In the genomic region with DNA sequence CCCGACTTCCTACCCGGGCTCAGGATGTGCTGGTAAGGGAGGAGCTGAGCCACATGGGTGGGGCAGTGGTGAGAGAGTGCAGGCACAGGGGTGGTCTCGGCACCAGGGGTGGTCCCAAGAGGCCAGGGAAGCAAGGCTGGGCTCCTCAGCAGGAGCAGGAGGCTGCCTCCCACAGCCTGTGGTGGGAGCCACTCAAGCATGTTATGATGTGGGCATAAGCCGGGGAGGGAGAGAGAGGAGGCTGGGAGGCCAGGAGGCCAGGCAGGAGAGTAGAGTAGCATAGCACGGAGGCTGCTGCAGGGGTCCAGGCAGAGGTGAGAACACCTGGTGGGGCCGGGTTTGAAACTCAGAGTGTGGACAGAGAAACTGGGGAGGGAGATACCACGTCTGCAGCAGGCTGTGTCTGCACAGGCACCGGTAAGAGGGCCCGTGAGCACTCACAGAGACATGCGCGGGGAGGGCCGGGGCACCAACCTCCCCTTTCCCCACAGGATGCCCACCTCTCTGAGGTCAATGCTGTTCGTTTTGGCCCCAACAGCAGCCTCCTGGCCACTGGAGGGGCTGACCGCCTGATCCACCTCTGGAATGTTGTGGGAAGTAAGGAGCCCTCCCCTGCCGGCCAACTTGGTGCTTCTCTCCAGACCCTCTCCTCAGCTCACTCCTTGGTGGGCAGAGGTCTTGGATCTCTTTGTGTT, we compare ENCODE assay signal across 14 cellular contexts. TPM values are rescaled to one million over a fixed set of nuclear protein-coding genes. Genes with fewer than 3 reads are reported as not detected.
DNase-seq lines count a peak whose midpoint lies in the region; ATAC-seq and TF ChIP-seq lines count a peak whose summit lies in the region.
"Had no signal": no experiment of that assay in that cellular context is flagged by ENCODE, and none has a peak within 500 bp of the region (broad histone marks: within the 10 kb centered on the region; RNA-seq: fewer than 3 reads in every experiment).

No MANE protein-coding gene starts in this region.

- no peaks in the 10 kb centered on the region for H3K9me3 ChIP-seq in SJSA1 (replicated peaks)
- H3K9me3 ChIP-seq in spleen, result no peaks in the 10 kb centered on the region
- no peaks in the 10 kb centered on the region for H3K9me3 ChIP-seq in SK-N-SH
- H3K9me3 ChIP-seq: prostate gland, vagina had no signal

- no peak for DNase-seq in activated naive CD4-positive, alpha-beta T cell treated with anti-CD3 and anti-CD28 coated beads, Interleukin-2, amount 50 U/mL, for 16 hours
- DNase-seq in SJSA1 (ENCODE audit: low read depth in 1 of 2, low spot score in 2 of 2) (peak; percentile 36 to 67), spleen (no peak), endothelial cell (ENCODE audit: low spot score) (no peak), SK-N-SH (no peak)
- no peak for DNase-seq in effector memory CD8-positive, alpha-beta T cell
- DNase-seq: activated CD4-positive, alpha-beta memory T cell treated with anti-CD3 and anti-CD28 coated beads for 36 hours; activated gamma-delta T cell; hippocampal formation; kidney glomerular epithelial cell had no signal

- H3K36me3 ChIP-seq in SJSA1 (no peaks in the 10 kb centered on the region), spleen (peaks cover 0 to 99% (median 78%) of the 10 kb centered on the region in 6 donors), SK-N-SH (replicated peaks in 1 of 2; ENCODE audit: control insufficient read depth in 1 of 2, insufficient read depth in 2 of 2, low read length in 1 of 2) (no peaks in the 10 kb centered on the region)
- H3K36me3 ChIP-seq: prostate gland had no signal

- peak overlapping the region; percentile 85 for H3K27ac Mint-ChIP-seq in activated naive CD4-positive, alpha-beta T cell treated with anti-CD3 and anti-CD28 coated beads, Interleukin-2, amount 50 U/mL, for 24 hours
- H3K27ac Mint-ChIP-seq in effector memory CD8-positive, alpha-beta T cell, result peak overlapping the region; percentile 5 to 96
- no peak overlapping the region for H3K27ac Mint-ChIP-seq in endothelial cell (ENCODE audit: unreplicated experiment)

- POLR2A ChIA-PET in SK-N-SH (lab: Yijun Ruan, JAX), result no interaction called here

- ATAC-seq in effector memory CD8-positive, alpha-beta T cell (replicated peaks), result no peak
- ATAC-seq in HG02885 (IDR thresholded peaks at IDR 0.05; ENCODE audit: poor library complexity, unreplicated experiment), result no peak

- no peak for TF ChIP-seq EP300 in SK-N-SH (IDR thresholded peaks at IDR 0.05; ENCODE audit: borderline replicate concordance in 1 of 2, low read depth in 1 of 2, low read length in 1 of 2)

- peaks cover 4% of the 10 kb centered on the region for H3K36me3 Mint-ChIP-seq in activated naive CD4-positive, alpha-beta T cell treated with anti-CD3 and anti-CD28 coated beads, Interleukin-2, amount 50 U/mL, for 24 hours
- H3K36me3 Mint-ChIP-seq in effector memory CD8-positive, alpha-beta T cell (ENCODE audit: insufficient read depth), result peaks cover 63% of the 10 kb centered on the region
- H3K36me3 Mint-ChIP-seq in endothelial cell (ENCODE audit: low read depth, unreplicated experiment), result peaks cover 16% of the 10 kb centered on the region

- intact Hi-C loops in spleen (cut with DNase I; ENCODE audit: low total_unique reads), result no loop called here

- H3K27me3 Mint-ChIP-seq in activated naive CD4-positive, alpha-beta T cell treated with anti-CD3 and anti-CD28 coated beads, Interleukin-2, amount 50 U/mL, for 24 hours, result no peaks in the 10 kb centered on the region
- no peaks in the 10 kb centered on the region for H3K27me3 Mint-ChIP-seq in effector memory CD8-positive, alpha-beta T cell
- peaks cover 23% of the 10 kb centered on the region for H3K27me3 Mint-ChIP-seq in endothelial cell (ENCODE audit: unreplicated experiment)
- H3K27me3 Mint-ChIP-seq: activated CD4-positive, alpha-beta memory T cell treated with anti-CD3 and anti-CD28 coated beads for 36 hours had no signal

- no peaks in the 10 kb centered on the region for H3K79me2 ChIP-seq in SK-N-SH (ENCODE audit: insufficient read depth)

- H3K27me3 ChIP-seq in SJSA1 (replicated peaks) (no peaks in the 10 kb centered on the region), spleen (replicated peaks in 1 of 7) (no peaks in the 10 kb centered on the region), SK-N-SH (ENCODE audit: insufficient read depth) (no peaks in the 10 kb centered on the region)
- H3K27me3 ChIP-seq: vagina had no signal

- H2AFZ ChIP-seq in SK-N-SH (ENCODE audit: low read depth), result no peak overlapping the region

- H3F3A ChIP-seq in SK-N-SH (replicated peaks; ENCODE audit: insufficient read depth), result no peaks in the 10 kb centered on the region

- no peak for TF ChIP-seq POLR2A in spleen (IDR thresholded peaks at IDR 0.05)

- TF ChIP-seq RAD21 in SK-N-SH (IDR thresholded peaks at IDR 0.05; ENCODE audit: low read length), result no peak

- no peak overlapping the region for H3K9ac ChIP-seq in SK-N-SH

- TF ChIP-seq CTCF in spleen (IDR thresholded peaks at IDR 0.05 in 8 of 11, conservative IDR thresholded peaks at IDR 0.05 in 3 of 11), result no peak
- TF ChIP-seq CTCF in endothelial cell (IDR thresholded peaks at IDR 0.05; ENCODE audit: unreplicated experiment), result no peak
- no peak for TF ChIP-seq CTCF in SK-N-SH (IDR thresholded peaks at IDR 0.05)

- H4K20me1 ChIP-seq in SK-N-SH (ENCODE audit: insufficient read depth), result no peaks in the 10 kb centered on the region

- CTCF ChIA-PET in SK-N-SH (lab: Yijun Ruan, JAX), result interaction anchor here (1.4 to 5.0 kb wide), 4 partner anchors 100 to 360 kb away, joined by 5 to 38 read pairs (median 14); no protein-coding TSS in a partner anchor

- no peaks in the 10 kb centered on the region for H3K9me3 Mint-ChIP-seq in activated naive CD4-positive, alpha-beta T cell treated with anti-CD3 and anti-CD28 coated beads, Interleukin-2, amount 50 U/mL, for 24 hours
- no peaks in the 10 kb centered on the region for H3K9me3 Mint-ChIP-seq in effector memory CD8-positive, alpha-beta T cell
- H3K9me3 Mint-ChIP-seq in endothelial cell (ENCODE audit: unreplicated experiment), result no peaks in the 10 kb centered on the region
- H3K9me3 Mint-ChIP-seq: activated CD4-positive, alpha-beta memory T cell treated with anti-CD3 and anti-CD28 coated beads for 36 hours had no signal

- no peaks in the 10 kb centered on the region for H3K9me2 ChIP-seq in SK-N-SH

- no peak overlapping the region for H3K4me3 ChIP-seq in SJSA1
- no peak overlapping the region for H3K4me3 ChIP-seq in spleen
- H3K4me3 ChIP-seq in SK-N-SH (ENCODE audit: low read depth in 2 of 2, low read length in 1 of 2), result no peak overlapping the region
- H3K4me3 ChIP-seq: prostate gland, vagina had no signal

- H3K4me3 Mint-ChIP-seq in activated naive CD4-positive, alpha-beta T cell treated with anti-CD3 and anti-CD28 coated beads, Interleukin-2, amount 50 U/mL, for 24 hours, result no peak overlapping the region
- no peak overlapping the region for H3K4me3 Mint-ChIP-seq in effector memory CD8-positive, alpha-beta T cell
- H3K4me3 Mint-ChIP-seq in endothelial cell (ENCODE audit: unreplicated experiment), result no peak overlapping the region
- H3K4me3 Mint-ChIP-seq: activated CD4-positive, alpha-beta memory T cell treated with anti-CD3 and anti-CD28 coated beads for 36 hours had no signal

- H3K4me2 ChIP-seq in SK-N-SH, result no peak overlapping the region

- WGBS in spleen, 5 donors, result 72 to 82% (median 76%) methylated on average over 14 to 15 of the region's 15 CpGs
- WGBS in SK-N-SH (ENCODE audit: low lambda C conversion rate), result 85% methylated on average over 10 of the region's 15 CpGs

- H3K4me1 Mint-ChIP-seq in activated naive CD4-positive, alpha-beta T cell treated with anti-CD3 and anti-CD28 coated beads, Interleukin-2, amount 50 U/mL, for 24 hours, result peaks cover 19% of the 10 kb centered on the region
- H3K4me1 Mint-ChIP-seq in effector memory CD8-positive, alpha-beta T cell (ENCODE audit: low read depth in 2 of 2), result peaks cover 20 to 28% of the 10 kb centered on the region in 2 donors
- peaks cover 8% of the 10 kb centered on the region for H3K4me1 Mint-ChIP-seq in endothelial cell (ENCODE audit: unreplicated experiment)

- peaks cover 11% of the 10 kb centered on the region for H3K4me1 ChIP-seq in SJSA1 (replicated peaks)
- peaks cover 13 to 89% (median 51%) of the 10 kb centered on the region in 6 donors for H3K4me1 ChIP-seq in spleen
- H3K4me1 ChIP-seq in SK-N-SH (ENCODE audit: control insufficient read depth in 1 of 2, insufficient read depth in 2 of 2, low read depth in 1 of 2, low read length in 1 of 2), result peaks cover 5 to 21% of the 10 kb centered on the region in 2 experiments; a peak in 2 of 4 replicates
- H3K4me1 ChIP-seq: prostate gland had no signal

- H3K27ac ChIP-seq in SJSA1, result no peak overlapping the region
- peak overlapping the region in 5 of 8 donors; percentile 3 to 88 (median 83) for H3K27ac ChIP-seq in spleen
- no peak overlapping the region for H3K27ac ChIP-seq in SK-N-SH (ENCODE audit: low read depth in 2 of 2, low read length in 1 of 2)
- H3K27ac ChIP-seq: prostate gland, vagina had no signal

TF ChIP-seq in SK-N-SH, 30 proteins besides CTCF, POLR2A, EP300 and RAD21 (continues in another document):
- TF ChIP-seq SMC3 (IDR thresholded peaks at IDR 0.05; ENCODE audit: low read depth, low read length) (no peak), RCOR1 (IDR thresholded peaks at IDR 0.05; ENCODE audit: low read length) (no peak), TEAD4 (IDR thresholded peaks at IDR 0.05; ENCODE audit: borderline replicate concordance, insufficient read depth) (no peak), TCF12 (IDR thresholded peaks at IDR 0.05) (no peak), EZH2phosphoT487 (IDR thresholded peaks at IDR 0.05; ENCODE audit: borderline replicate concordance, low read depth) (no peak)
- TF ChIP-seq, protein P1, sequence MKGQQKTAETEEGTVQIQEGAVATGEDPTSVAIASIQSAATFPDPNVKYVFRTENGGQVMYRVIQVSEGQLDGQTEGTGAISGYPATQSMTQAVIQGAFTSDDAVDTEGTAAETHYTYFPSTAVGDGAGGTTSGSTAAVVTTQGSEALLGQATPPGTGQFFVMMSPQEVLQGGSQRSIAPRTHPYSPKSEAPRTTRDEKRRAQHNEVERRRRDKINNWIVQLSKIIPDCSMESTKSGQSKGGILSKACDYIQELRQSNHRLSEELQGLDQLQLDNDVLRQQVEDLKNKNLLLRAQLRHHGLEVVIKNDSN (IDR thresholded peaks at IDR 0.05; ENCODE audit: borderline replicate concordance, low read depth), result no peak

RNA-seq across cellular contexts. Expression of a gene that starts 10.7 kb away (rescaled TPM):
- 3.2 and 7.8 TPM in 2 replicates for total RNA-seq in SJSA1 (2014; rRNA removed; shearing (Covaris generic))
- 100 to 1,000 TPM; 212 to 368 (median 234) TPM for total RNA-seq in spleen
- 100 to 1,000 TPM in 2 of 3 donors, 10 to 100 TPM in 1; 96.9 to 343 (median 341) TPM for polyA plus RNA-seq in spleen
- total RNA-seq in endothelial cell (ENCODE audit: unreplicated experiment), result 51.0 TPM
- 26.9 and 29.4 TPM in 2 replicates for polyA plus RNA-seq in SK-N-SH (2012; rRNA removed)
- 3.8 and 6.1 TPM in 2 replicates for polyA plus RNA-seq in SK-N-SH (2012; cell fraction: cytosol; rRNA removed)
- polyA plus RNA-seq in SK-N-SH (2012; cell fraction: nucleus; rRNA removed), result 205 and 218 TPM in 2 replicates

RNA-seq across cellular contexts. Expression of a gene that starts 31.1 kb away (rescaled TPM):
- total RNA-seq in SJSA1 (2014; rRNA removed; shearing (Covaris generic)), result 10.8 and 13.2 TPM in 2 replicates
- total RNA-seq in spleen (10 to 100 TPM; 19.7 to 35.1 (median 27.9) TPM), endothelial cell (ENCODE audit: unreplicated experiment) (13.4 TPM)
- polyA plus RNA-seq in spleen (10 to 100 TPM; 23.7 to 46.7 (median 31.9) TPM), SK-N-SH (2012; rRNA removed) (42.2 and 47.7 TPM in 2 replicates)
- polyA plus RNA-seq in SK-N-SH (2012; cell fraction: cytosol; rRNA removed), result 20.7 and 30.1 TPM in 2 replicates
- polyA plus RNA-seq in SK-N-SH (2012; cell fraction: nucleus; rRNA removed), result 23.7 and 25.6 TPM in 2 replicates

Comparison
In these comparisons a context has a peak if more than half of its experiments do, and no peak if none do; other contexts are left out.
1. DNase-seq: peak in SJSA1 (2 of 2); none in activated naive CD4-positive, alpha-beta T cell treated with anti-CD3 and anti-CD28 coated beads, Interleukin-2, amount 50 U/mL, for 16 hours (single experiment), effector memory CD8-positive, alpha-beta T cell (0 of 3), spleen (single experiment), endothelial cell (single experiment) and SK-N-SH (single experiment).
2. H3K27ac ChIP-seq: peak in spleen (5 of 8); none in SJSA1 (single experiment) and SK-N-SH (0 of 2).